8 cellular contexts compared by ENCODE assay signal in the genomic region with DNA sequence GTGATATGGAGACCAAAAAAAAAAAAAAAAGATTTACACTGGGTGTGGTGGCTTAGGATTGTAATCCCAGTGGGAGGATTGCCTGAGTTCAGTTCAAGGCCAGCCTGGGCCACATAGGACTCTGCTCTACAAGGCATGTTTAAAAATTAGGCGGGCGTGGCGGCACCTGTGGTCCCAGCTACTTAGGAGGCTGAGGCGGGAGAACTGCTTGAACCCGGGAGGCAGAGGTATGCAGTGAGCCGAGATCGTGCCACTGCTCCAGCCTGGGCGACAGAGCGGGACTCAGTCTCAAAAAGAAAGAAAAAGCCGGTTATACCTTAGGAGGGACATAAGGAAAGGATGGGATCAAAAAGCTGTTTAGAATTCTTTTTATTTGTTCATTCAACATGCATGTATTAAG. TPM values are rescaled to one million over a fixed set of nuclear protein-coding genes. Genes with fewer than 3 reads are reported as not detected.
A peak's percentile ranks its signal among the peaks of the same experiment; 100 is the strongest.
DNase-seq lines count a peak whose midpoint lies in the region; ATAC-seq and TF ChIP-seq lines count a peak whose summit lies in the region.

No MANE protein-coding gene starts in this region.

- H3K4me1 Mint-ChIP-seq in GM23338, result peaks cover 4% of the 10 kb centered on the region; the same call in 2 of the 3 replicates

- peak overlapping the region; percentile 66 for H3K4me3 ChIP-seq in GM23338
- peak overlapping the region in 2 of 3 experiments; percentile 36 to 55 for H3K4me3 ChIP-seq in mammary epithelial cell (replicated peaks in 1 of 3; ENCODE audit: insufficient read depth in 1 of 3, low read depth in 2 of 3, low read length in 3 of 3)
- H3K4me3 ChIP-seq in mucosa of descending colon, result no peak overlapping the region

- peaks cover 13% of the 10 kb centered on the region; the same call in 1 of the 2 replicates for H3F3A ChIP-seq in GM23338 (replicated peaks; ENCODE audit: low read depth)

- H3K27me3 ChIP-seq in GM23338 (ENCODE audit: insufficient read depth) (peaks cover 27% of the 10 kb centered on the region), mammary epithelial cell (ENCODE audit: insufficient read depth, low read length) (no peaks in the 10 kb centered on the region)

- H3K36me3 Mint-ChIP-seq in GM23338 (ENCODE audit: low read depth), result peaks cover 10% of the 10 kb centered on the region

- DNase-seq in GM23338 (ENCODE audit: low spot score), result no peak
- DNase-seq in mammary epithelial cell, result no peak
- peak in 2 of 3 donors; percentile 10 to 38 for DNase-seq in mucosa of descending colon
- no peak for DNase-seq in NCI-H146 (lab: John Stamatoyannopoulos, UW)
- DNase-seq in OCI-M1 (lab: John Stamatoyannopoulos, UW), result no peak

- 83% methylated on average over 6 of the region's 10 CpGs for WGBS in mammary epithelial cell (ENCODE audit: low coverage, missing lambda C conversion rate)

- H3K36me3 ChIP-seq in GM23338 (ENCODE audit: insufficient read depth), result no peaks in the 10 kb centered on the region
- H3K36me3 ChIP-seq in mammary epithelial cell (ENCODE audit: insufficient read depth, low read length), result peaks cover 3% of the 10 kb centered on the region
- H3K36me3 ChIP-seq in mucosa of descending colon (ENCODE audit: low read depth), result no peaks in the 10 kb centered on the region

- no peaks in the 10 kb centered on the region for H3K9me2 ChIP-seq in GM23338 (ENCODE audit: insufficient read depth)

- H3K27ac ChIP-seq in 22Rv1 (peak overlapping the region; percentile 43), GM23338 (ENCODE audit: low read depth) (no peak overlapping the region), mammary epithelial cell (ENCODE audit: insufficient read depth, low read depth, low read length) (no peak overlapping the region)

- no peak for TF ChIP-seq CTCF in 22Rv1 (IDR thresholded peaks at IDR 0.05)
- no peak for TF ChIP-seq CTCF in GM23338 (conservative IDR thresholded peaks at IDR 0.05; ENCODE audit: low read depth in 2 of 2)
- TF ChIP-seq CTCF in mammary epithelial cell (conservative IDR thresholded peaks at IDR 0.05 in 1 of 2, IDR thresholded peaks at IDR 0.05 in 1 of 2; ENCODE audit: extremely low read depth in 1 of 2, insufficient read depth in 1 of 2, low read depth in 1 of 2, low read length in 2 of 2), result no peak
- no peak for TF ChIP-seq CTCF in mucosa of descending colon (IDR thresholded peaks at IDR 0.05)

- H2AFZ ChIP-seq in GM23338 (peak overlapping the region; percentile 95; the same call in 1 of the 2 replicates), mammary epithelial cell (ENCODE audit: low read depth, low read length) (peak overlapping the region; percentile 65)

- H3K79me2 ChIP-seq in GM23338 (replicated peaks; ENCODE audit: insufficient read depth), result no peaks in the 10 kb centered on the region
- H3K79me2 ChIP-seq in mammary epithelial cell (ENCODE audit: insufficient read depth, low read length), result no peaks in the 10 kb centered on the region

- no peak overlapping the region for H3K9ac ChIP-seq in mammary epithelial cell (ENCODE audit: insufficient read depth, low read length)

- intact Hi-C loops in mammary epithelial cell (cut with micrococcal nuclease) (no loop called here), mucosa of descending colon (cut with DNase I, micrococcal nuclease) (no loop called here)

- peaks cover 22% of the 10 kb centered on the region for H3K27me3 Mint-ChIP-seq in GM23338 (ENCODE audit: insufficient read depth, low read depth, poor library complexity)

- H3K9me3 Mint-ChIP-seq in GM23338, result peaks cover 7% of the 10 kb centered on the region; the same call in 1 of the 3 replicates

- no TSS peak for BruUV-seq in mammary epithelial cell (replicated peaks; lab: Mats Ljungman, UMichigan)

- H3K4me2 ChIP-seq in GM23338, result peak overlapping the region; percentile 79
- peak overlapping the region; percentile 82 for H3K4me2 ChIP-seq in mammary epithelial cell (ENCODE audit: insufficient read depth, low read depth, low read length)

- in situ Hi-C loops in mammary epithelial cell (cut with MboI; ENCODE audit: low sequenced_read_pairs in 2 of 2), result no loop called here

- H3K4me3 Mint-ChIP-seq in GM23338, result peak overlapping the region; percentile 58

- dilution Hi-C loops in mammary epithelial cell (cut with HindIII; ENCODE audit: low sequenced_read_pairs), result loop anchor here (10.0 kb wide), 1 partner anchor 55 kb away; no protein-coding TSS in a partner anchor

- CTCF ChIA-PET in mammary epithelial cell (lab: Charles Lee; ENCODE audit: low non-redundant PET), result no interaction called here

- H3K9me3 ChIP-seq in mammary epithelial cell (replicated peaks; ENCODE audit: insufficient read depth, low read length), result no peaks in the 10 kb centered on the region
- no peaks in the 10 kb centered on the region for H3K9me3 ChIP-seq in mucosa of descending colon

- ATAC-seq in GM23338, result no peak
- peak; percentile 21 for ATAC-seq in mucosa of descending colon
- no peak for ATAC-seq in GM21423 (IDR thresholded peaks at IDR 0.05; ENCODE audit: unreplicated experiment)
- ATAC-seq in GM19351 (IDR thresholded peaks at IDR 0.05; ENCODE audit: unreplicated experiment), result no peak

- H3K27ac Mint-ChIP-seq in GM23338, result no peak overlapping the region

- H4K20me1 ChIP-seq in GM23338 (replicated peaks; ENCODE audit: insufficient read depth) (no peaks in the 10 kb centered on the region; the same call in none of the 2 replicates), mammary epithelial cell (ENCODE audit: insufficient read depth, low read length) (no peaks in the 10 kb centered on the region)

- H3K4me1 ChIP-seq in GM23338 (ENCODE audit: insufficient read depth), result no peaks in the 10 kb centered on the region; the same call in 1 of the 2 replicates
- H3K4me1 ChIP-seq in mammary epithelial cell (ENCODE audit: insufficient read depth, low read length), result peaks cover 10% of the 10 kb centered on the region
- peaks cover 13% of the 10 kb centered on the region for H3K4me1 ChIP-seq in mucosa of descending colon (ENCODE audit: low read depth)

TF ChIP-seq in GM23338, 12 proteins besides CTCF, POLR2A, EP300 and RAD21 (continues in another document):
- TF ChIP-seq STAT1 (IDR thresholded peaks at IDR 0.05; ENCODE audit: unreplicated experiment) (no peak), ZNF114 (CRISPR knock-in tag; IDR thresholded peaks at IDR 0.05) (no peak), JUNB (IDR thresholded peaks at IDR 0.05; ENCODE audit: unreplicated experiment) (no peak), EZH2 (IDR thresholded peaks at IDR 0.05; ENCODE audit: low read depth, unreplicated experiment) (no peak), ZNF331 (CRISPR knock-in tag; IDR thresholded peaks at IDR 0.05; ENCODE audit: low read depth) (no peak), POLR2AphosphoS5 (IDR thresholded peaks at IDR 0.05; ENCODE audit: low read depth) (no peak), NANOG (IDR thresholded peaks at IDR 0.05; ENCODE audit: borderline replicate concordance) (no peak)
- TF ChIP-seq, protein P1, sequence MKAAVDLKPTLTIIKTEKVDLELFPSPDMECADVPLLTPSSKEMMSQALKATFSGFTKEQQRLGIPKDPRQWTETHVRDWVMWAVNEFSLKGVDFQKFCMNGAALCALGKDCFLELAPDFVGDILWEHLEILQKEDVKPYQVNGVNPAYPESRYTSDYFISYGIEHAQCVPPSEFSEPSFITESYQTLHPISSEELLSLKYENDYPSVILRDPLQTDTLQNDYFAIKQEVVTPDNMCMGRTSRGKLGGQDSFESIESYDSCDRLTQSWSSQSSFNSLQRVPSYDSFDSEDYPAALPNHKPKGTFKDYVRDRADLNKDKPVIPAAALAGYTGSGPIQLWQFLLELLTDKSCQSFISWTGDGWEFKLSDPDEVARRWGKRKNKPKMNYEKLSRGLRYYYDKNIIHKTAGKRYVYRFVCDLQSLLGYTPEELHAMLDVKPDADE (IDR thresholded peaks at IDR 0.05), result no peak

RNA-seq across cellular contexts. Expression of a gene that starts 0.7 kb away (rescaled TPM):
- 0.12 and 0.42 TPM in 2 replicates for total RNA-seq in GM23338 (2014; rRNA removed; shearing (Covaris generic))
- polyA plus RNA-seq in GM23338 (2016; fragmentation: Nextera tagmentation; extraction: Ambion mirVana) (2.8 and 4.0 TPM in 2 replicates), mammary epithelial cell (0.03 TPM)
- total RNA-seq in mammary epithelial cell (1 to 10 TPM; 1.0 to 1.2 TPM), mucosa of descending colon (1 to 10 TPM; 1.1 to 2.3 (median 1.2) TPM)
- polyA minus RNA-seq in mammary epithelial cell, result not detected

RNA-seq across cellular contexts. Expression of a gene that starts 58.3 kb away (rescaled TPM):
- total RNA-seq in GM23338 (2014; rRNA removed; shearing (Covaris generic)), result 118 and 146 TPM in 2 replicates
- polyA plus RNA-seq in GM23338 (2016; fragmentation: Nextera tagmentation; extraction: Ambion mirVana), result 90.7 and 103 TPM in 2 replicates
- 100 to 1,000 TPM; 266 to 282 TPM for total RNA-seq in mammary epithelial cell
- 78.5 TPM for polyA plus RNA-seq in mammary epithelial cell
- 117 TPM for polyA minus RNA-seq in mammary epithelial cell
- total RNA-seq in mucosa of descending colon, result 100 to 1,000 TPM; 302 to 439 (median 308) TPM

Comparison
In these comparisons a context has a peak if more than half of its experiments do, and no peak if none do; other contexts are left out.
1. DNase-seq: peak in mucosa of descending colon (2 of 3); none in GM23338 (single experiment), mammary epithelial cell (single experiment), NCI-H146 (single experiment) and OCI-M1 (single experiment).